3 cellular contexts compared by ENCODE assay signal in genomic region chr5:58710871-58711270, GRCh38.
"Had no signal": no experiment of that assay in that cellular context is flagged by ENCODE, and none has a peak within 500 bp of the region (broad histone marks: within the 10 kb centered on the region; RNA-seq: fewer than 3 reads in every experiment).

No MANE protein-coding gene starts in this region.

- H3K4me3 ChIP-seq: GM12878 had no signal

- DNase-seq: GDM1, GF-D8 had no signal

- ATAC-seq: GM12878 had no signal
